Comparison of ENCODE assay signal across 15 cellular contexts in genomic region chr17:9875441-9875840, GRCh38. TPM values are rescaled to one million over a fixed set of nuclear protein-coding genes. Genes with fewer than 3 reads are reported as not detected.
DNase-seq lines count a peak whose midpoint lies in the region; ATAC-seq, FAIRE-seq and TF ChIP-seq lines count a peak whose summit lies in the region.
"Had no signal": no experiment of that assay in that cellular context is flagged by ENCODE, and none has a peak within 500 bp of the region (broad histone marks: within the 10 kb centered on the region; RNA-seq: fewer than 3 reads in every experiment).

No MANE protein-coding gene starts in this region.

- POLR2A ChIA-PET in WTC11 (lab: Charles Lee) = no interaction called here
- POLR2A ChIA-PET in CD8-positive, alpha-beta memory T cell (lab: Charles Lee) = no interaction called here

- no peak overlapping the region for H3K4me3 ChIP-seq in stomach smooth muscle (ENCODE audit: low read length in 2 of 2)
- no peak overlapping the region for H3K4me3 ChIP-seq in CD8-positive, alpha-beta memory T cell (ENCODE audit: low read length)

- H3K9me3 Mint-ChIP-seq in WTC11 = no peaks in the 10 kb centered on the region; the same call in 1 of the 2 replicates
- peaks cover 0 to 4% (median 0%) of the 10 kb centered on the region in 5 donors for H3K9me3 Mint-ChIP-seq in CD8-positive, alpha-beta memory T cell

- no peak overlapping the region for H3K27ac Mint-ChIP-seq in WTC11
- H3K27ac Mint-ChIP-seq in CD8-positive, alpha-beta memory T cell = no peak overlapping the region

- TF ChIP-seq CTCF in WTC11 (IDR thresholded peaks at IDR 0.05) = no peak

- H3K27ac ChIP-seq in stomach smooth muscle (ENCODE audit: low read length) = peak overlapping the region; percentile 31
- no peak overlapping the region for H3K27ac ChIP-seq in CD8-positive, alpha-beta memory T cell (ENCODE audit: low read depth, low read length)
- H3K27ac ChIP-seq: epithelial cell of prostate had no signal

- no peaks in the 10 kb centered on the region for H3K9me3 ChIP-seq in stomach smooth muscle (ENCODE audit: control insufficient read depth in 2 of 2, low read length in 2 of 2)
- no peaks in the 10 kb centered on the region for H3K9me3 ChIP-seq in CD8-positive, alpha-beta memory T cell (ENCODE audit: low read length)

- peak; percentile 72 for FAIRE-seq in H54 (lab: Jason Lieb, UNC)

- H3K27me3 ChIP-seq in stomach smooth muscle (ENCODE audit: control insufficient read depth in 1 of 2, insufficient read depth in 2 of 2, low read length in 2 of 2) = no peaks in the 10 kb centered on the region
- no peaks in the 10 kb centered on the region for H3K27me3 ChIP-seq in CD8-positive, alpha-beta memory T cell (ENCODE audit: insufficient read depth, low read length, poor library complexity, severe bottlenecking)

- CTCF ChIA-PET in WTC11 (lab: Charles Lee) = interaction anchor here (0.6 to 1.1 kb wide), 3 partner anchors 14 to 262 kb away, joined by 3 to 15 read pairs (median 8); no protein-coding TSS in a partner anchor
- CTCF ChIA-PET in CD8-positive, alpha-beta memory T cell (lab: Charles Lee) = no interaction called here

- DNase-seq in H54 (ENCODE audit: insufficient read length, low spot score) = peak; percentile 64
- no peak for DNase-seq in WTC11 (ENCODE audit: low spot score)
- DNase-seq in hippocampal formation (lab: John Stamatoyannopoulos, UW) = peak; percentile 13 to 53
- DNase-seq in AG08396 (ENCODE audit: low spot score) = no peak
- DNase-seq in CD8-positive, alpha-beta memory T cell = no peak
- DNase-seq: NCI-H524 treated with DMSO at 0.1 percent for 48 hours, posterior cingulate gyrus had no signal

- H3K9ac ChIP-seq in stomach smooth muscle (ENCODE audit: low read length in 2 of 2) = no peak overlapping the region

- H3K27me3 Mint-ChIP-seq in WTC11 (ENCODE audit: low read depth) = no peaks in the 10 kb centered on the region
- peaks cover 16 to 38% of the 10 kb centered on the region in 2 donors for H3K27me3 Mint-ChIP-seq in CD8-positive, alpha-beta memory T cell

- peaks cover 12% of the 10 kb centered on the region for H3K4me1 ChIP-seq in stomach smooth muscle (ENCODE audit: control insufficient read depth, insufficient read depth, low read length)
- H3K4me1 ChIP-seq in CD8-positive, alpha-beta memory T cell (ENCODE audit: insufficient read depth, low read length) = no peaks in the 10 kb centered on the region

- no peak overlapping the region for H3K4me3 Mint-ChIP-seq in WTC11
- no peak overlapping the region for H3K4me3 Mint-ChIP-seq in CD8-positive, alpha-beta memory T cell

- peak; percentile 68 for ATAC-seq in WTC11
- no peak for ATAC-seq in GM18519 (IDR thresholded peaks at IDR 0.05; ENCODE audit: low FRiP score, unreplicated experiment)
- no peak for ATAC-seq in GM19395 (IDR thresholded peaks at IDR 0.05; ENCODE audit: unreplicated experiment)

- no peaks in the 10 kb centered on the region for H3K36me3 ChIP-seq in stomach smooth muscle (ENCODE audit: control insufficient read depth in 2 of 2, insufficient read depth in 2 of 2, low read length in 2 of 2)
- H3K36me3 ChIP-seq in CD8-positive, alpha-beta memory T cell (ENCODE audit: insufficient read depth, low read length) = no peaks in the 10 kb centered on the region

- no peak for TF ChIP-seq POLR2A in H54 (IDR thresholded peaks at IDR 0.05; ENCODE audit: low read depth, low read length)

- no peaks in the 10 kb centered on the region for H3K36me3 Mint-ChIP-seq in WTC11
- no peaks in the 10 kb centered on the region for H3K36me3 Mint-ChIP-seq in CD8-positive, alpha-beta memory T cell

- H3K4me1 Mint-ChIP-seq in WTC11 = peaks cover 6% of the 10 kb centered on the region
- H3K4me1 Mint-ChIP-seq in CD8-positive, alpha-beta memory T cell = no peaks in the 10 kb centered on the region

TF ChIP-seq in WTC11, 78 proteins besides CTCF, POLR2A, EP300 and RAD21:
- no peak for TF ChIP-seq ESRRA (CRISPR knock-in tag; IDR thresholded peaks at IDR 0.05; ENCODE audit: borderline replicate concordance)
- TF ChIP-seq ZNF532 (CRISPR knock-in tag; IDR thresholded peaks at IDR 0.05; ENCODE audit: borderline replicate concordance) = no peak
- TF ChIP-seq ARID4B (CRISPR knock-in tag; IDR thresholded peaks at IDR 0.05; ENCODE audit: borderline replicate concordance) = no peak

RNA-seq across cellular contexts. Expression of gene RCVRN, which starts 29.6 kb away (rescaled TPM):
- total RNA-seq in WTC11 (2021) = not detected in 3 replicates
- total RNA-seq in CD8-positive, alpha-beta memory T cell = not detected
- not detected for polyA plus RNA-seq in CD8-positive, alpha-beta memory T cell
- total RNA-seq: left lobe of liver; T-helper 1 cell treated with Interleukin-12 subunit alpha and Interleukin-12 subunit beta and Interleukin-4 antibody, amounts not matched to agents 30 ng/mL and 1 ng/mL, for 36 hours had no signal

RNA-seq across cellular contexts. Expression of gene GLP2R, which starts 49.7 kb away (rescaled TPM):
- not detected in 3 replicates for total RNA-seq in WTC11 (2021)
- not detected for total RNA-seq in CD8-positive, alpha-beta memory T cell
- polyA plus RNA-seq in CD8-positive, alpha-beta memory T cell = not detected
- total RNA-seq: T-helper 1 cell treated with Interleukin-12 subunit alpha and Interleukin-12 subunit beta and Interleukin-4 antibody, amounts not matched to agents 30 ng/mL and 1 ng/mL, for 36 hours had no signal

RNA-seq across cellular contexts. Expression of gene GSG1L2, which starts 53.6 kb away (rescaled TPM):
- total RNA-seq in WTC11 (2021) = not detected in 3 replicates
- total RNA-seq in CD8-positive, alpha-beta memory T cell = not detected
- not detected for polyA plus RNA-seq in CD8-positive, alpha-beta memory T cell
- total RNA-seq: left lobe of liver; T-helper 1 cell treated with Interleukin-12 subunit alpha and Interleukin-12 subunit beta and Interleukin-4 antibody, amounts not matched to agents 30 ng/mL and 1 ng/mL, for 36 hours had no signal
- polyA plus RNA-seq: adipose tissue, thymus had no signal

Comparison
In these comparisons a context has a peak if more than half of its experiments do, and no peak if none do; other contexts are left out.
1. DNase-seq: peak in H54 (single experiment) and hippocampal formation (2 of 2); none in WTC11 (single experiment), AG08396 (single experiment) and CD8-positive, alpha-beta memory T cell (0 of 5).